Comparison of ENCODE assay signal across 1 cellular context in the genomic region with DNA sequence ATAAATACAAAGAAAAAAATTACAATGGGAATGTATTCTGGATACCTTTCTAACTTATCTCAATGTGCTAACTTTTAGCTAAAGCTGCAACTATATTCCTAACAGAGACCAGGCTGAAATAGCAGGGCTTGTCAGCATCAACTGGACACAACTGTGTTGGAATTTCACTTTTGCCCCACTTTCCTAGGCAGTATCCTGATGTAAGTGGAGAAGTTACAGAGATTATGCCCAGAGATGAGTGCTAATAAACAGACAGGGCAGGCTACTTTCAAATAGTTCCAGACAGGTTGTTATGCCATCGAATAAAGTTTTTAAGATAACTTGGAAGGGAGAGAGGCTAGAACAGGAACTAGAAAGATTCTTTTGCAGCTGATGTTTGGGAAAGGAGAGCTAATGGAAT.
TF ChIP-seq lines count a peak whose summit lies in the region.

No MANE protein-coding gene starts in this region.

TF ChIP-seq in H1, 55 proteins besides CTCF, POLR2A, EP300 and RAD21 (continued from another document):
- TF ChIP-seq CHD7 (IDR thresholded peaks at IDR 0.05; ENCODE audit: insufficient replicate concordance, low read length) = no peak
- no peak for TF ChIP-seq SP1 (IDR thresholded peaks at IDR 0.05; ENCODE audit: low read depth, low read length)
- TF ChIP-seq EGR1 (IDR thresholded peaks at IDR 0.05; ENCODE audit: borderline replicate concordance, low read depth, low read length) = no peak
- TF ChIP-seq SIRT6 (IDR thresholded peaks at IDR 0.05; ENCODE audit: low read length) = no peak
- no peak for TF ChIP-seq MAFK (IDR thresholded peaks at IDR 0.05; ENCODE audit: low read depth, low read length)
- TF ChIP-seq CHD1 (IDR thresholded peaks at IDR 0.05; ENCODE audit: low read depth, low read length) = no peak
- TF ChIP-seq, protein P1, sequence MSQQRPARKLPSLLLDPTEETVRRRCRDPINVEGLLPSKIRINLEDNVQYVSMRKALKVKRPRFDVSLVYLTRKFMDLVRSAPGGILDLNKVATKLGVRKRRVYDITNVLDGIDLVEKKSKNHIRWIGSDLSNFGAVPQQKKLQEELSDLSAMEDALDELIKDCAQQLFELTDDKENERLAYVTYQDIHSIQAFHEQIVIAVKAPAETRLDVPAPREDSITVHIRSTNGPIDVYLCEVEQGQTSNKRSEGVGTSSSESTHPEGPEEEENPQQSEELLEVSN (IDR thresholded peaks at IDR 0.05) = no peak
- TF ChIP-seq BCL11A (IDR thresholded peaks at IDR 0.05; ENCODE audit: low read depth in 2 of 2, low read length in 2 of 2) = no peak
- no peak for TF ChIP-seq TAF7 (optimal IDR thresholded peaks at IDR 0.05; ENCODE audit: borderline replicate concordance, low read depth, low read length)
TF ChIP-seq in H1: peak in this region for 0.
